Comparison of ENCODE assay signal across 8 cellular contexts in the genomic region with DNA sequence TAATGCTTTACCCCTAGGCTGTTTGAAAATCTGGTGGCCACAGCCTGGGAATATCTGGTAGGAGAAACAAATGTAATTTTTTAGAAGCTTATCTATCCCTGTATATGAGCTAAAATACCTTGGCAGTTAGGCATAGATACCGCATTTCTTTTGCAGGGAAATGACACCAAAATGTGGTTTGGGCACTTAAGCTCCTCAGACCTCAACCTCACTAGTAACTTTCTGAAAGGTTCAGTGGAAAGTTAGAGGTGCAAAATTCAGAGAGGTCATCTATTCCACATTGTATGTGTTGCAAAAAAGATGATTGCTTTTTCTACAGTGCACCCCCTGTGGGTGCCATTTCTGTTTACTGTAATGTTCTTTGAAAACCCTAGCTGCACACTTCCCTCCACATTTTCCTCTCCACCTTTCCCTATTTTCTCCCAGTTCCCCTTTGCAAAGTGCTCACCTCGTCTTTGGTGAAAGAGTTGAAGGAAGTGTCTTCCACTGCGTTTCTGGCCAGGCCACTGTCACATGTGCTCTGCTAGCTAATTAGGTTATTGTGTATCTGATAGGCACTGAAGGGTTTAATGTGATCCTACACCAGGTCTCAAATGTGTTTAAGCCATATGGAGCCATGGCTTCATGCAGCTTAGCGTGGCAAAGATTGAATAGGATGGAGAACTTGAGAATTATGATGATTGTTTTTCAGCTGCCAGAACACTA. TPM values are rescaled to one million over a fixed set of nuclear protein-coding genes. Genes with fewer than 3 reads are reported as not detected.
DNase-seq lines count a peak whose midpoint lies in the region; ATAC-seq, FAIRE-seq and TF ChIP-seq lines count a peak whose summit lies in the region.

No MANE protein-coding gene starts in this region.

- POLR2A ChIA-PET in HCT116 (lab: Charles Lee): no interaction called here

- H3K9me3 ChIP-seq in HCT116 (ENCODE audit: control insufficient read depth in 1 of 2, insufficient read depth in 1 of 2, low read depth in 1 of 2, low read length in 2 of 2): no peaks in the 10 kb centered on the region
- H3K9me3 ChIP-seq in fibroblast of lung (ENCODE audit: control insufficient read depth, insufficient read depth, low read depth, low read length): no peaks in the 10 kb centered on the region

- no peak for DNase-seq in HCT116 (ENCODE audit: low read depth, low spot score)
- peak; percentile 5 for DNase-seq in SKM-1 (lab: John Stamatoyannopoulos, UW; ENCODE audit: unreplicated experiment)
- DNase-seq in fibroblast of lung (ENCODE audit: low read depth in 2 of 2): peak in 1 of 2 donors; percentile 61
- DNase-seq in skeletal muscle cell (ENCODE audit: low read depth): no peak
- no peak for DNase-seq in HTR-8/SVneo (ENCODE audit: insufficient read length, low spot score)
- no peak for DNase-seq in effector CD4-positive, alpha-beta T cell
- no peak for DNase-seq in NCI-H345 treated with DMSO at 0.1 percent for 48 hours (lab: John Stamatoyannopoulos, UW; ENCODE audit: unreplicated experiment)

- H3K4me2 ChIP-seq in HCT116 (ENCODE audit: low read length) (peak overlapping the region; percentile 86), fibroblast of lung (ENCODE audit: extremely low read depth, insufficient read depth, low read length) (peak overlapping the region; percentile 81)

- peak overlapping the region; percentile 97 for H3K4me3 ChIP-seq in ACC112 (ENCODE audit: low read depth, low read length)
- H3K4me3 ChIP-seq in HCT116 (replicated peaks in 1 of 2; ENCODE audit: low read depth in 1 of 2, low read length in 2 of 2): peak overlapping the region; percentile 86 to 87
- peak overlapping the region; percentile 44 to 91 (median 58) for H3K4me3 ChIP-seq in fibroblast of lung (replicated peaks in 1 of 4; ENCODE audit: control extremely low read depth in 1 of 4, insufficient read depth in 1 of 4, low read depth in 3 of 4, low read length in 4 of 4)
- peak overlapping the region; percentile 73 for H3K4me3 ChIP-seq in skeletal muscle cell (ENCODE audit: low read depth, low read length)

- H3K27ac ChIP-seq in ACC112 (ENCODE audit: low read depth, low read length) (peak overlapping the region; percentile 56), HCT116 (ENCODE audit: low read depth, low read length) (no peak overlapping the region), fibroblast of lung (ENCODE audit: insufficient read depth, low read length) (peak overlapping the region; percentile 78)

- intact Hi-C loops in HCT116 (cut with micrococcal nuclease): no loop called here

- no peak for FAIRE-seq in HTR-8/SVneo (lab: Jason Lieb, UNC)

- H3K4me1 ChIP-seq in ACC112 (ENCODE audit: control insufficient read depth, insufficient read depth, low read length, unreplicated experiment) (peaks cover 15% of the 10 kb centered on the region), HCT116 (ENCODE audit: control insufficient read depth in 1 of 2, insufficient read depth in 2 of 2, low read length in 2 of 2) (peaks cover 8 to 20% of the 10 kb centered on the region in 2 experiments; a peak in 3 of 4 replicates), fibroblast of lung (ENCODE audit: control insufficient read depth, extremely low read depth, insufficient read depth, low read length) (peaks cover 6% of the 10 kb centered on the region)

- H3K79me2 ChIP-seq in ACC112 (ENCODE audit: control insufficient read depth, insufficient read depth, low read length, unreplicated experiment) (peaks cover 61% of the 10 kb centered on the region), HCT116 (ENCODE audit: insufficient read depth, low read length) (peaks cover 60% of the 10 kb centered on the region), fibroblast of lung (ENCODE audit: control insufficient read depth, insufficient read depth, low read length) (peaks cover 51% of the 10 kb centered on the region)

- CTCF ChIA-PET in HCT116 (lab: Charles Lee): interaction anchor here (0.9 to 1.7 kb wide), 4 partner anchors 13 to 388 kb away, joined by 3 to 5 read pairs (median 4); no protein-coding TSS in a partner anchor

- peak overlapping the region; percentile 46 for H2AFZ ChIP-seq in ACC112 (ENCODE audit: low read length, unreplicated experiment)
- no peak overlapping the region for H2AFZ ChIP-seq in HCT116 (ENCODE audit: low read depth, low read length, poor library complexity, severe bottlenecking)
- H2AFZ ChIP-seq in fibroblast of lung (ENCODE audit: low read length): no peak overlapping the region

- no peaks in the 10 kb centered on the region; the same call in 1 of the 2 replicates for H4K20me1 ChIP-seq in HCT116 (ENCODE audit: insufficient read depth)
- H4K20me1 ChIP-seq in fibroblast of lung (ENCODE audit: control insufficient read depth, extremely low read depth, insufficient read depth, low read length): no peaks in the 10 kb centered on the region

- TF ChIP-seq CTCF in HCT116 (IDR thresholded peaks at IDR 0.05 in 2 of 3, conservative IDR thresholded peaks at IDR 0.05 in 1 of 3; ENCODE audit: borderline replicate concordance in 1 of 3, insufficient read depth in 1 of 3, low read depth in 2 of 3, low read length in 2 of 3) (peak in 1 of 3 experiments; percentile 5; a peak in 2 of 6 replicates), fibroblast of lung (conservative IDR thresholded peaks at IDR 0.05 in 1 of 2, IDR thresholded peaks at IDR 0.05 in 1 of 2; ENCODE audit: low read depth in 1 of 2, low read length in 2 of 2) (no peak)

- H3K27me3 ChIP-seq in ACC112 (ENCODE audit: insufficient read depth, low read length) (no peaks in the 10 kb centered on the region), HCT116 (ENCODE audit: insufficient read depth, low read length) (no peaks in the 10 kb centered on the region), fibroblast of lung (ENCODE audit: control insufficient read depth, insufficient read depth, low read length) (no peaks in the 10 kb centered on the region)

- no TSS peak for BruUV-seq in HCT116 (replicated peaks; lab: Mats Ljungman, UMichigan)

- no peak for ATAC-seq in HCT116

- H3K9ac ChIP-seq in HCT116 (ENCODE audit: low read length): peak overlapping the region; percentile 83
- peak overlapping the region; percentile 74 for H3K9ac ChIP-seq in fibroblast of lung (ENCODE audit: insufficient read depth, low read length)

- H3K36me3 ChIP-seq in ACC112 (ENCODE audit: insufficient read depth, low read length): peaks cover 10% of the 10 kb centered on the region; the same call in 1 of the 2 replicates
- 0 out of 4 replicates have a peak, but pooled peaks cover 0 to 4% of the 10 kb centered on the region in 2 experiments for H3K36me3 ChIP-seq in HCT116 (ENCODE audit: control insufficient read depth in 1 of 2, insufficient read depth in 2 of 2, low read length in 2 of 2)
- H3K36me3 ChIP-seq in fibroblast of lung (ENCODE audit: control insufficient read depth, insufficient read depth, low read length): peaks cover 2% of the 10 kb centered on the region

- no peak for TF ChIP-seq RAD21 in HCT116 (IDR thresholded peaks at IDR 0.05; ENCODE audit: low read depth)

- RAD21 ChIA-PET in HCT116 (lab: Charles Lee; ENCODE audit: low non-redundant PET in 1 of 2, low total read pairs in 2 of 2, uncharacterized antibody in 2 of 2, unreplicated experiment in 2 of 2): no interaction called here

- no peaks in the 10 kb centered on the region for H3K9me2 ChIP-seq in HCT116 (ENCODE audit: insufficient read depth)

- no peak for TF ChIP-seq POLR2A in HCT116 (IDR thresholded peaks at IDR 0.05; ENCODE audit: borderline replicate concordance, extremely low read depth, insufficient read depth, insufficient read length)

TF ChIP-seq in HCT116, 20 proteins besides CTCF, POLR2A, EP300 and RAD21 (continues in another document):
- TF ChIP-seq JUND (IDR thresholded peaks at IDR 0.05) (no peak), TCF7L2 (IDR thresholded peaks at IDR 0.05; ENCODE audit: borderline replicate concordance, extremely low read depth, insufficient read depth, insufficient read length) (no peak), ZNF274 (IDR thresholded peaks at IDR 0.05; ENCODE audit: low read depth, low read length) (no peak), CBX3 (IDR thresholded peaks at IDR 0.05; ENCODE audit: low read depth) (no peak), EGR1 (IDR thresholded peaks at IDR 0.05; ENCODE audit: low read depth) (no peak), POLR2AphosphoS5 (IDR thresholded peaks at IDR 0.05; ENCODE audit: low read depth, low read length) (no peak), ZFX (IDR thresholded peaks at IDR 0.05) (no peak), EZH2phosphoT487 (IDR thresholded peaks at IDR 0.05; ENCODE audit: borderline replicate concordance) (no peak), CEBPB (IDR thresholded peaks at IDR 0.05; ENCODE audit: low read depth) (no peak), SRF (IDR thresholded peaks at IDR 0.05; ENCODE audit: low read depth) (no peak), SIN3A (IDR thresholded peaks at IDR 0.05; ENCODE audit: low read depth) (no peak), ELF1 (IDR thresholded peaks at IDR 0.05; ENCODE audit: borderline replicate concordance, low read depth) (no peak), YY1 (IDR thresholded peaks at IDR 0.05; ENCODE audit: extremely low read depth, insufficient replicate concordance, low read depth, low read length) (no peak), EZH2 (IDR thresholded peaks at IDR 0.05) (no peak)
- TF ChIP-seq, protein P1, sequence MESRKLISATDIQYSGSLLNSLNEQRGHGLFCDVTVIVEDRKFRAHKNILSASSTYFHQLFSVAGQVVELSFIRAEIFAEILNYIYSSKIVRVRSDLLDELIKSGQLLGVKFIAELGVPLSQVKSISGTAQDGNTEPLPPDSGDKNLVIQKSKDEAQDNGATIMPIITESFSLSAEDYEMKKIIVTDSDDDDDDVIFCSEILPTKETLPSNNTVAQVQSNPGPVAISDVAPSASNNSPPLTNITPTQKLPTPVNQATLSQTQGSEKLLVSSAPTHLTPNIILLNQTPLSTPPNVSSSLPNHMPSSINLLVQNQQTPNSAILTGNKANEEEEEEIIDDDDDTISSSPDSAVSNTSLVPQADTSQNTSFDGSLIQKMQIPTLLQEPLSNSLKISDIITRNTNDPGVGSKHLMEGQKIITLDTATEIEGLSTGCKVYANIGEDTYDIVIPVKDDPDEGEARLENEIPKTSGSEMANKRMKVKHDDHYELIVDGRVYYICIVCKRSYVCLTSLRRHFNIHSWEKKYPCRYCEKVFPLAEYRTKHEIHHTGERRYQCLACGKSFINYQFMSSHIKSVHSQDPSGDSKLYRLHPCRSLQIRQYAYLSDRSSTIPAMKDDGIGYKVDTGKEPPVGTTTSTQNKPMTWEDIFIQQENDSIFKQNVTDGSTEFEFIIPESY (IDR thresholded peaks at IDR 0.05; ENCODE audit: extremely low read depth, insufficient replicate concordance, low read length): no peak
- TF ChIP-seq, protein P2, sequence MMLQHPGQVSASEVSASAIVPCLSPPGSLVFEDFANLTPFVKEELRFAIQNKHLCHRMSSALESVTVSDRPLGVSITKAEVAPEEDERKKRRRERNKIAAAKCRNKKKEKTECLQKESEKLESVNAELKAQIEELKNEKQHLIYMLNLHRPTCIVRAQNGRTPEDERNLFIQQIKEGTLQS (IDR thresholded peaks at IDR 0.05): no peak

RNA-seq across cellular contexts. Expression of a gene that starts 1.3 kb away (rescaled TPM):
- 27.3 TPM for total RNA-seq in HCT116 (2021; ENCODE audit: unreplicated experiment)
- polyA plus RNA-seq in HCT116 (2012): 10.0 and 12.3 TPM in 2 replicates
- 30.0 and 41.8 TPM in 2 replicates for total RNA-seq in fibroblast of lung
- 27.1 and 33.3 TPM in 2 replicates for polyA plus RNA-seq in fibroblast of lung
- 23.3 and 27.6 TPM in 2 replicates for polyA plus RNA-seq in fibroblast of lung (2012)
- 5.0 and 5.6 TPM in 2 replicates for polyA minus RNA-seq in fibroblast of lung (ENCODE audit: low replicate concordance)
